In the genomic region with DNA sequence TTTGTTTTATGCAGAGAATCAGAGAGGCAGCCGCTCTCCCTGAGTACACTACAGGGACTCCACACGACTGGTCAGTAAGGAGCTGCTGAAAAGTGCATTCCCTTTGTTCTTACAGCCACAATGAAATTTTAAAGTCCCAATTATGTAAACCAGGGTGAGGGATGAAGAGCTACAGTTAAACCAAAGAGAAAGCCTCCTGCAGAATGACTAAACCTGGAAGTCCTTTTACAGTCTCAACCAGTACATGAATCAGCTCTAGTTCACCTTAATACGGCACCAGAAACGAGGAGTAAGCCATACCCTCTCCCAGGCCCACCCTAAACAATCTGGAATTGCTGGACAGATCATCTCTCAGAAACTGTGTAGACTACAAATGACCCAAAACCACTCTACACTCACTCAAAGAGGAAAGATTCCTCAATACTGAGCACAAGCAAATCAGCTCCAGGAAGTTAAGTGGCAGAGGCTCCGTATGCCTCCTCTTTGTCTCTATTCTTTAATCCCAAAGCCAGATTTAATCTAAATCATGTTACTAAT, we compare ENCODE assay signal across 9 cellular contexts.
A peak's percentile ranks its signal among the peaks of the same experiment; 100 is the strongest.
DNase-seq lines count a peak whose midpoint lies in the region; ATAC-seq, FAIRE-seq and TF ChIP-seq lines count a peak whose summit lies in the region.
"Had no signal": no experiment of that assay in that cellular context is flagged by ENCODE, and none has a peak within 500 bp of the region (broad histone marks: within the 10 kb centered on the region; RNA-seq: fewer than 3 reads in every experiment).

No MANE protein-coding gene starts in this region.

- H2AFZ ChIP-seq in IMR-90 (replicated peaks; ENCODE audit: low read length, poor library complexity) = no peak overlapping the region

- DNase-seq in A549 (ENCODE audit: low read depth in 1 of 2, low spot score in 1 of 2) = no peak
- DNase-seq in IMR-90 = peak; percentile 66
- DNase-seq in colonic mucosa = no peak
- no peak for DNase-seq in mucosa of descending colon
- DNase-seq in activated CD4-positive, alpha-beta T cell treated with anti-CD3 and anti-CD28 coated beads for 1 hour = no peak
- no peak for DNase-seq in GM12891 (ENCODE audit: insufficient read length, low spot score)

- H4K20me1 ChIP-seq in IMR-90 (ENCODE audit: insufficient read depth, low read length) = peaks cover 41% of the 10 kb centered on the region

- BruUV-seq in IMR-90 (replicated peaks; lab: Mats Ljungman, UMichigan) = no TSS peak

- H2AK5ac ChIP-seq in IMR-90 (ENCODE audit: low read depth, low read length) = no peak overlapping the region; the same call in 1 of the 2 replicates

- no peak for TF ChIP-seq RAD21 in A549 (conservative IDR thresholded peaks at IDR 0.05 in 1 of 2, IDR thresholded peaks at IDR 0.05 in 1 of 2)
- TF ChIP-seq RAD21 in IMR-90 (IDR thresholded peaks at IDR 0.05; ENCODE audit: low read length) = no peak

- H2BK120ac ChIP-seq in IMR-90 (ENCODE audit: low read depth, low read length) = peak overlapping the region; percentile 39

- H2BK5ac ChIP-seq in IMR-90 (ENCODE audit: low read depth, low read length, poor library complexity, severe bottlenecking) = peak overlapping the region; percentile 77

- peak overlapping the region; percentile 62 for H3K23ac ChIP-seq in IMR-90 (ENCODE audit: low read depth, low read length)

- H3K56ac ChIP-seq in IMR-90 (ENCODE audit: extremely low read depth, insufficient read depth, low read length) = peak overlapping the region; percentile 38; the same call in 1 of the 2 replicates

- CTCF ChIA-PET in A549 (lab: Yijun Ruan, JAX) (interaction anchor here (1.2 to 1.5 kb wide), 2 partner anchors 9 to 289 kb away, joined by 3 to 8 read pairs; no protein-coding TSS in a partner anchor), IMR-90 (lab: Yijun Ruan, JAX) (interaction anchor here (0.8 to 1.4 kb wide), 4 partner anchors 75 to 288 kb away, joined by 3 to 7 read pairs (median 3); no protein-coding TSS in a partner anchor)

- H3K4me1 ChIP-seq in A549 = peaks cover 34% of the 10 kb centered on the region
- H3K4me1 ChIP-seq in IMR-90 (ENCODE audit: control insufficient read depth, insufficient read depth, low read length) = peaks cover 8% of the 10 kb centered on the region
- H3K4me1 ChIP-seq in colonic mucosa = peaks cover 3% of the 10 kb centered on the region
- peaks cover 10% of the 10 kb centered on the region for H3K4me1 ChIP-seq in mucosa of descending colon (ENCODE audit: low read depth)

- peak overlapping the region; percentile 38; the same call in 1 of the 2 replicates for H4K5ac ChIP-seq in IMR-90 (ENCODE audit: low read depth, low read length)

- peak overlapping the region; percentile 75 for H3K4ac ChIP-seq in IMR-90 (ENCODE audit: low read depth, low read length)

- H3K9ac ChIP-seq in IMR-90 (ENCODE audit: low read depth, low read length) (peak overlapping the region; percentile 64), colonic mucosa (ENCODE audit: low read depth in 2 of 2, low read length in 2 of 2) (peak overlapping the region in 1 of 2 donors; percentile 60)

- ATAC-seq in A549 = peak; percentile 44 to 48; a peak in 4 of 6 replicates
- peak; percentile 36 for ATAC-seq in IMR-90 (ENCODE audit: low read depth)
- peak; percentile 55 for ATAC-seq in mucosa of descending colon
- ATAC-seq in HG02798 (IDR thresholded peaks at IDR 0.05; ENCODE audit: poor library complexity, unreplicated experiment) = no peak
- ATAC-seq in HG02840 (IDR thresholded peaks at IDR 0.05; ENCODE audit: low FRiP score, unreplicated experiment) = no peak

- H2BK20ac ChIP-seq in IMR-90 (ENCODE audit: low read depth, low read length) = peak overlapping the region; percentile 31; the same call in 1 of the 2 replicates

- TF ChIP-seq CTCF in A549 (IDR thresholded peaks at IDR 0.05) (no peak), IMR-90 (conservative IDR thresholded peaks at IDR 0.05; ENCODE audit: low read depth, low read length) (no peak), colonic mucosa (IDR thresholded peaks at IDR 0.05) (no peak), mucosa of descending colon (IDR thresholded peaks at IDR 0.05) (no peak)

- dilution Hi-C loops in IMR-90 (cut with HindIII; ENCODE audit: low sequenced_read_pairs, unreplicated experiment) = no loop called here

- FAIRE-seq in A549 (lab: Jason Lieb, UNC) (no peak), GM12891 (lab: Jason Lieb, UNC) (no peak)
- FAIRE-seq: TTC549 had no signal

- H3K9me3 ChIP-seq in A549 = no peaks in the 10 kb centered on the region
- H3K9me3 ChIP-seq in IMR-90 (ENCODE audit: control insufficient read depth, insufficient read depth, low read length) = no peaks in the 10 kb centered on the region
- no peaks in the 10 kb centered on the region for H3K9me3 ChIP-seq in colonic mucosa
- no peaks in the 10 kb centered on the region for H3K9me3 ChIP-seq in mucosa of descending colon

- H4K91ac ChIP-seq in IMR-90 (ENCODE audit: insufficient read depth, low read depth, low read length) = no peak overlapping the region

- H3K4me3 ChIP-seq in A549 = no peak overlapping the region; the same call in 2 of the 3 replicates
- peak overlapping the region; percentile 36; the same call in 1 of the 2 replicates for H3K4me3 ChIP-seq in IMR-90 (ENCODE audit: insufficient read depth, low read depth, low read length)
- peak overlapping the region; percentile 22 for H3K4me3 ChIP-seq in colonic mucosa
- H3K4me3 ChIP-seq in mucosa of descending colon = no peak overlapping the region

- peaks cover 32 to 87% of the 10 kb centered on the region in 2 experiments for H3K79me1 ChIP-seq in IMR-90 (ENCODE audit: low read depth in 1 of 2, low read length in 2 of 2)

- H3K27ac ChIP-seq in A549 (peak overlapping the region; percentile 53 to 74; a peak in 5 of 6 replicates), IMR-90 (ENCODE audit: insufficient read depth, low read length) (peak overlapping the region; percentile 80; the same call in 1 of the 2 replicates), colonic mucosa (peak overlapping the region; percentile 66)

- H3K14ac ChIP-seq in IMR-90 (replicated peaks; ENCODE audit: low read depth, low read length) = peak overlapping the region; percentile 47; the same call in 1 of the 2 replicates

- no peak for TF ChIP-seq EP300 in A549 (IDR thresholded peaks at IDR 0.05)

- no peaks in the 10 kb centered on the region for H3K36me3 ChIP-seq in IMR-90 (ENCODE audit: control insufficient read depth, insufficient read depth, low read length)
- no peaks in the 10 kb centered on the region for H3K36me3 ChIP-seq in colonic mucosa
- no peaks in the 10 kb centered on the region for H3K36me3 ChIP-seq in mucosa of descending colon (ENCODE audit: low read depth)

- H3K18ac ChIP-seq in IMR-90 (ENCODE audit: low read depth, low read length) = peak overlapping the region; percentile 13

- 49% methylated on average over 5 of the region's 5 CpGs for whole genome bisulfite sequencing in A549 (ENCODE audit: missing lambda C conversion rate)
- 0% methylated on average over 1 of the region's 5 CpGs; no CpG with 5 or more reads in 1 of the 2 experiments for WGBS in IMR-90 (ENCODE audit: extremely low coverage in 2 of 2, insufficient read length in 1 of 2), 2 experiments

- in situ Hi-C loops in IMR-90 (cut with MboI; ENCODE audit: low sequenced_read_pairs) = no loop called here

- TF ChIP-seq POLR2A in A549 (IDR thresholded peaks at IDR 0.05; ENCODE audit: low read length) = no peak
- TF ChIP-seq POLR2A in IMR-90 (IDR thresholded peaks at IDR 0.05; ENCODE audit: low read depth, low read length) = no peak
- TF ChIP-seq POLR2A in GM12891 (IDR thresholded peaks at IDR 0.05; ENCODE audit: low read depth, low read length) = no peak

- H3K27me3 ChIP-seq in IMR-90 (ENCODE audit: control insufficient read depth, insufficient read depth, low read length) (no peaks in the 10 kb centered on the region), colonic mucosa (no peaks in the 10 kb centered on the region)

- H2BK15ac ChIP-seq in IMR-90 (ENCODE audit: low read depth, low read length) = no peak overlapping the region

- H3K4me2 ChIP-seq in A549 (peak overlapping the region; percentile 75), IMR-90 (ENCODE audit: low read depth, low read length) (peak overlapping the region; percentile 94)

- H2AK9ac ChIP-seq in IMR-90 (replicated peaks; ENCODE audit: low read depth, low read length, poor library complexity) = no peak overlapping the region

- POLR2A ChIA-PET in A549 (lab: Yijun Ruan, JAX) (interaction anchor here (1.0 kb wide), 1 partner anchor 113 kb away, joined by 5 read pairs; the partner anchor contains the start of gene RBFOX2), IMR-90 (lab: Charles Lee; ENCODE audit: unreplicated experiment) (interaction anchor here (0.6 kb wide), 2 partner anchors 9 to 12 kb away, joined by 3 to 6 read pairs; no protein-coding TSS in a partner anchor)

- H3K9me1 ChIP-seq in IMR-90 (ENCODE audit: insufficient read depth, low read length) = peaks cover 14% of the 10 kb centered on the region

- intact Hi-C loops in IMR-90 (cut with micrococcal nuclease) (loop anchor here (1.0 to 5.0 kb wide), 2 partner anchors 76 to 563 kb away; no protein-coding TSS in a partner anchor), colonic mucosa (cut with DNase I) (no loop called here), mucosa of descending colon (cut with DNase I, micrococcal nuclease) (no loop called here)

- H4K8ac ChIP-seq in IMR-90 (ENCODE audit: low read depth in 2 of 2, low read length in 2 of 2) = peak overlapping the region in 1 of 2 experiments; percentile 72; a peak in 1 of 4 replicates

TF ChIP-seq in A549, 52 proteins besides CTCF, POLR2A, EP300 and RAD21 (continues in another document):
- TF ChIP-seq FOXS1 (CRISPR knock-in tag; IDR thresholded peaks at IDR 0.05) (no peak), ESRRA (IDR thresholded peaks at IDR 0.05; ENCODE audit: borderline replicate concordance, low read length) (no peak)

TF ChIP-seq in IMR-90, 13 proteins besides CTCF, POLR2A, EP300 and RAD21 (continues in another document):
- TF ChIP-seq CEBPB (IDR thresholded peaks at IDR 0.05; ENCODE audit: low read depth, low read length) (no peak), RCOR1 (IDR thresholded peaks at IDR 0.05; ENCODE audit: insufficient replicate concordance, low read length) (no peak), SMC3 (IDR thresholded peaks at IDR 0.05; ENCODE audit: low read depth, low read length) (no peak), MXI1 (IDR thresholded peaks at IDR 0.05; ENCODE audit: borderline replicate concordance, low read depth, low read length) (no peak)

TF ChIP-seq in GM12891, 5 proteins besides CTCF, POLR2A, EP300 and RAD21:
- TF ChIP-seq TAF1 (IDR thresholded peaks at IDR 0.05; ENCODE audit: low read depth, low read length) (no peak), POU2F2 (IDR thresholded peaks at IDR 0.05; ENCODE audit: low read depth, low read length) (no peak), PAX5 (IDR thresholded peaks at IDR 0.05; ENCODE audit: insufficient read depth, low read length, severe bottlenecking) (no peak), SPI1 (IDR thresholded peaks at IDR 0.05; ENCODE audit: low read depth, low read length) (no peak), POLR2AphosphoS5 (IDR thresholded peaks at IDR 0.05; ENCODE audit: low read depth, low read length) (no peak)

Comparison
In these comparisons a context has a peak if more than half of its experiments do, and no peak if none do; other contexts are left out.
1. ATAC-seq: peak in A549 (2 of 2), IMR-90 (single experiment) and mucosa of descending colon (single experiment); none in HG02798 (single experiment) and HG02840 (single experiment).
2. H3K4me3 ChIP-seq: peak in IMR-90 (single experiment) and colonic mucosa (single experiment); none in A549 (single experiment) and mucosa of descending colon (single experiment).
3. Peak in every context shown above with its lines, with median percentiles within 50 percentile points of each other: H3K27ac ChIP-seq.